Comparison of ENCODE assay signal across 1 cellular context in genomic region chr20:62368629-62369507, GRCh38.
TF ChIP-seq lines count a peak whose summit lies in the region.

No MANE protein-coding gene starts in this region.

TF ChIP-seq in HepG2, 621 proteins besides CTCF, POLR2A, EP300 and RAD21 (continued from another document and continues in another):
- TF ChIP-seq ZBTB49 (CRISPR knock-in tag; IDR thresholded peaks at IDR 0.05; ENCODE audit: borderline replicate concordance) = peak; percentile 68; the same call in 1 of the 2 replicates
- no peak for TF ChIP-seq HNF1B (CRISPR knock-in tag; IDR thresholded peaks at IDR 0.05)
- TF ChIP-seq, protein P1, sequence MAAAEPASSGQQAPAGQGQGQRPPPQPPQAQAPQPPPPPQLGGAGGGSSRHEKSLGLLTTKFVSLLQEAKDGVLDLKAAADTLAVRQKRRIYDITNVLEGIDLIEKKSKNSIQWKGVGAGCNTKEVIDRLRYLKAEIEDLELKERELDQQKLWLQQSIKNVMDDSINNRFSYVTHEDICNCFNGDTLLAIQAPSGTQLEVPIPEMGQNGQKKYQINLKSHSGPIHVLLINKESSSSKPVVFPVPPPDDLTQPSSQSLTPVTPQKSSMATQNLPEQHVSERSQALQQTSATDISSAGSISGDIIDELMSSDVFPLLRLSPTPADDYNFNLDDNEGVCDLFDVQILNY (CRISPR knock-in tag; conservative IDR thresholded peaks at IDR 0.05) = no peak
- TF ChIP-seq POGZ (CRISPR knock-in tag; IDR thresholded peaks at IDR 0.05) = peak; percentile 39; the same call in 1 of the 2 replicates
- 0 out of 2 replicates have a peak, but pooled peaks have one; percentile 11 for TF ChIP-seq ZFP90 (CRISPR knock-in tag; IDR thresholded peaks at IDR 0.05; ENCODE audit: borderline replicate concordance)
- TF ChIP-seq PPARG (CRISPR knock-in tag; conservative IDR thresholded peaks at IDR 0.05) = 0 out of 2 replicates have a peak, but pooled peaks have one; percentile 24
- TF ChIP-seq TGIF2 (CRISPR knock-in tag; IDR thresholded peaks at IDR 0.05) = no peak; the same call in 1 of the 2 replicates
- no peak for TF ChIP-seq XBP1 (CRISPR knock-in tag; IDR thresholded peaks at IDR 0.05)
- TF ChIP-seq E2F2 (CRISPR knock-in tag; IDR thresholded peaks at IDR 0.05; ENCODE audit: borderline replicate concordance) = peak; percentile 8
- TF ChIP-seq ZFP37 (CRISPR knock-in tag; IDR thresholded peaks at IDR 0.05; ENCODE audit: borderline replicate concordance) = peak; percentile 17; the same call in 1 of the 2 replicates
- no peak for TF ChIP-seq MEIS1 (CRISPR knock-in tag; IDR thresholded peaks at IDR 0.05; ENCODE audit: borderline replicate concordance)
- TF ChIP-seq ZNF382 (CRISPR knock-in tag; IDR thresholded peaks at IDR 0.05; ENCODE audit: borderline replicate concordance) = no peak
- no peak for TF ChIP-seq ZNF577 (CRISPR knock-in tag; IDR thresholded peaks at IDR 0.05; ENCODE audit: borderline replicate concordance, low read depth)
- TF ChIP-seq DR1 (CRISPR knock-in tag; IDR thresholded peaks at IDR 0.05) = no peak; the same call in 1 of the 2 replicates
- no peak for TF ChIP-seq MTF2 (CRISPR knock-in tag; IDR thresholded peaks at IDR 0.05; ENCODE audit: borderline replicate concordance)
- TF ChIP-seq ZNF446 (CRISPR knock-in tag; IDR thresholded peaks at IDR 0.05) = no peak
- peak; percentile 98 for TF ChIP-seq HNRNPL (IDR thresholded peaks at IDR 0.05; ENCODE audit: low read depth, low read length)
- TF ChIP-seq ZNF280B (CRISPR knock-in tag; IDR thresholded peaks at IDR 0.05; ENCODE audit: borderline replicate concordance) = no peak; the same call in 1 of the 2 replicates
- peak; percentile 14; the same call in 1 of the 2 replicates for TF ChIP-seq KAT8 (CRISPR knock-in tag; IDR thresholded peaks at IDR 0.05)
- peak; percentile 44 for TF ChIP-seq ZNF331 (CRISPR knock-in tag; IDR thresholded peaks at IDR 0.05)
- TF ChIP-seq ZNF569 (CRISPR knock-in tag; IDR thresholded peaks at IDR 0.05; ENCODE audit: borderline replicate concordance) = no peak
- 0 out of 2 replicates have a peak, but pooled peaks have one; percentile 22 for TF ChIP-seq ZNF773 (CRISPR knock-in tag; IDR thresholded peaks at IDR 0.05; ENCODE audit: borderline replicate concordance)
- TF ChIP-seq NAIF1 (CRISPR knock-in tag; IDR thresholded peaks at IDR 0.05; ENCODE audit: borderline replicate concordance) = no peak
- peak; percentile 30; the same call in 1 of the 2 replicates for TF ChIP-seq ZBTB20 (CRISPR knock-in tag; IDR thresholded peaks at IDR 0.05; ENCODE audit: borderline replicate concordance, low read depth)
- no peak for TF ChIP-seq ZNF460 (CRISPR knock-in tag; IDR thresholded peaks at IDR 0.05; ENCODE audit: borderline replicate concordance)
- TF ChIP-seq SP1 (IDR thresholded peaks at IDR 0.05) = no peak
- TF ChIP-seq SP1 (CRISPR knock-in tag; IDR thresholded peaks at IDR 0.05) = peak; percentile 71; the same call in 1 of the 2 replicates
- TF ChIP-seq ZNF766 (CRISPR knock-in tag; IDR thresholded peaks at IDR 0.05; ENCODE audit: borderline replicate concordance) = peak; percentile 66; the same call in 1 of the 2 replicates
- TF ChIP-seq SETDB1 (CRISPR knock-in tag; IDR thresholded peaks at IDR 0.05; ENCODE audit: borderline replicate concordance) = no peak
- no peak; the same call in 1 of the 2 replicates for TF ChIP-seq NFKBIZ (CRISPR knock-in tag; IDR thresholded peaks at IDR 0.05)
- TF ChIP-seq ZNF337 (CRISPR knock-in tag; IDR thresholded peaks at IDR 0.05; ENCODE audit: borderline replicate concordance, low read depth) = no peak
- no peak for TF ChIP-seq EHMT2 (IDR thresholded peaks at IDR 0.05; ENCODE audit: borderline replicate concordance, low read depth, low read length)
- no peak for TF ChIP-seq HOXA7 (CRISPR knock-in tag; IDR thresholded peaks at IDR 0.05)
- TF ChIP-seq ZEB1 (IDR thresholded peaks at IDR 0.05; ENCODE audit: insufficient replicate concordance, low read depth) = no peak
- TF ChIP-seq, protein P2, sequence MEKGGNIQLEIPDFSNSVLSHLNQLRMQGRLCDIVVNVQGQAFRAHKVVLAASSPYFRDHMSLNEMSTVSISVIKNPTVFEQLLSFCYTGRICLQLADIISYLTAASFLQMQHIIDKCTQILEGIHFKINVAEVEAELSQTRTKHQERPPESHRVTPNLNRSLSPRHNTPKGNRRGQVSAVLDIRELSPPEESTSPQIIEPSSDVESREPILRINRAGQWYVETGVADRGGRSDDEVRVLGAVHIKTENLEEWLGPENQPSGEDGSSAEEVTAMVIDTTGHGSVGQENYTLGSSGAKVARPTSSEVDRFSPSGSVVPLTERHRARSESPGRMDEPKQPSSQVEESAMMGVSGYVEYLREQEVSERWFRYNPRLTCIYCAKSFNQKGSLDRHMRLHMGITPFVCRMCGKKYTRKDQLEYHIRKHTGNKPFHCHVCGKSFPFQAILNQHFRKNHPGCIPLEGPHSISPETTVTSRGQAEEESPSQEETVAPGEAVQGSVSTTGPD (CRISPR knock-in tag; IDR thresholded peaks at IDR 0.05) = no peak
- TF ChIP-seq, protein P3, sequence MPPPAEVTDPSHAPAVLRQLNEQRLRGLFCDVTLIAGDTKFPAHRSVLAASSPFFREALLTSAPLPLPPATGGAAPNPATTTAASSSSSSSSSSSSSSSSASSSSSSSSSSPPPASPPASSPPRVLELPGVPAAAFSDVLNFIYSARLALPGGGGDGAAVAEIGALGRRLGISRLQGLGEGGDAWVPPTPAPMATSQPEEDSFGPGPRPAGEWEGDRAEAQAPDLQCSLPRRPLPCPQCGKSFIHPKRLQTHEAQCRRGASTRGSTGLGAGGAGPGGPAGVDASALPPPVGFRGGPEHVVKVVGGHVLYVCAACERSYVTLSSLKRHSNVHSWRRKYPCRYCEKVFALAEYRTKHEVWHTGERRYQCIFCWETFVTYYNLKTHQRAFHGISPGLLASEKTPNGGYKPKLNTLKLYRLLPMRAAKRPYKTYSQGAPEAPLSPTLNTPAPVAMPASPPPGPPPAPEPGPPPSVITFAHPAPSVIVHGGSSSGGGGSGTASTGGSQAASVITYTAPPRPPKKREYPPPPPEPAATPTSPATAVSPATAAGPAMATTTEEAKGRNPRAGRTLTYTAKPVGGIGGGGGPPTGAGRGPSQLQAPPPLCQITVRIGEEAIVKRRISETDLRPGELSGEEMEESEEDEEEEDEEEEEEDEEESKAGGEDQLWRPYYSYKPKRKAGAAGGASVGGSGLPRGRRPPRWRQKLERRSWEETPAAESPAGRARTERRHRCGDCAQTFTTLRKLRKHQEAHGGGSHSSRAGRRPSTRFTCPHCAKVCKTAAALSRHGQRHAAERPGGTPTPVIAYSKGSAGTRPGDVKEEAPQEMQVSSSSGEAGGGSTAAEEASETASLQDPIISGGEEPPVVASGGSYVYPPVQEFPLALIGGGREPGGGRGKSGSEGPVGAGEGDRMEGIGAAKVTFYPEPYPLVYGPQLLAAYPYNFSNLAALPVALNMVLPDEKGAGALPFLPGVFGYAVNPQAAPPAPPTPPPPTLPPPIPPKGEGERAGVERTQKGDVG (CRISPR knock-in tag; IDR thresholded peaks at IDR 0.05; ENCODE audit: borderline replicate concordance) = no peak
- no peak for TF ChIP-seq KLF6 (CRISPR knock-in tag; IDR thresholded peaks at IDR 0.05)
- peak; percentile 6; the same call in 1 of the 2 replicates for TF ChIP-seq ATF7-NPFF (CRISPR knock-in tag; IDR thresholded peaks at IDR 0.05; ENCODE audit: low read depth)
- TF ChIP-seq MYNN (CRISPR knock-in tag; IDR thresholded peaks at IDR 0.05; ENCODE audit: low read depth) = no peak
- TF ChIP-seq SNRNP70 (IDR thresholded peaks at IDR 0.05; ENCODE audit: low read depth, low read length) = no peak
- no peak for TF ChIP-seq MATR3 (CRISPR knock-in tag; IDR thresholded peaks at IDR 0.05)
- 0 out of 2 replicates have a peak, but pooled peaks have one; percentile 8 for TF ChIP-seq RXRA (CRISPR knock-in tag; IDR thresholded peaks at IDR 0.05)
- no peak for TF ChIP-seq ARHGAP35 (CRISPR knock-in tag; IDR thresholded peaks at IDR 0.05; ENCODE audit: borderline replicate concordance)
- TF ChIP-seq ARID2 (CRISPR knock-in tag; IDR thresholded peaks at IDR 0.05; ENCODE audit: borderline replicate concordance) = no peak
- TF ChIP-seq ATF3 (CRISPR knock-in tag; IDR thresholded peaks at IDR 0.05) = peak; percentile 3; the same call in 1 of the 2 replicates
- no peak; the same call in 1 of the 2 replicates for TF ChIP-seq CENPT (CRISPR knock-in tag; IDR thresholded peaks at IDR 0.05; ENCODE audit: low read depth)
- TF ChIP-seq TBL1XR1 (IDR thresholded peaks at IDR 0.05; ENCODE audit: borderline replicate concordance, low read length, partially characterized antibody) = peak; percentile 12
- TF ChIP-seq, protein P4, sequence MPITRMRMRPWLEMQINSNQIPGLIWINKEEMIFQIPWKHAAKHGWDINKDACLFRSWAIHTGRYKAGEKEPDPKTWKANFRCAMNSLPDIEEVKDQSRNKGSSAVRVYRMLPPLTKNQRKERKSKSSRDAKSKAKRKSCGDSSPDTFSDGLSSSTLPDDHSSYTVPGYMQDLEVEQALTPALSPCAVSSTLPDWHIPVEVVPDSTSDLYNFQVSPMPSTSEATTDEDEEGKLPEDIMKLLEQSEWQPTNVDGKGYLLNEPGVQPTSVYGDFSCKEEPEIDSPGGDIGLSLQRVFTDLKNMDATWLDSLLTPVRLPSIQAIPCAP (CRISPR knock-in tag; IDR thresholded peaks at IDR 0.05; ENCODE audit: low read depth) = no peak
- no peak for TF ChIP-seq ZNF251 (CRISPR knock-in tag; IDR thresholded peaks at IDR 0.05)
- no peak for TF ChIP-seq MAX (IDR thresholded peaks at IDR 0.05)
- TF ChIP-seq ISL2 (CRISPR knock-in tag; IDR thresholded peaks at IDR 0.05) = peak; percentile 64
- peak; percentile 48 for TF ChIP-seq ZNF350 (CRISPR knock-in tag; IDR thresholded peaks at IDR 0.05; ENCODE audit: borderline replicate concordance, low read depth)
